ENCODE assay signal across 8 cellular contexts in genomic region chr16:636206-637080, GRCh38. TPM values are rescaled to one million over a fixed set of nuclear protein-coding genes. Genes with fewer than 3 reads are reported as not detected.
A peak's percentile ranks its signal among the peaks of the same experiment; 100 is the strongest.
DNase-seq lines count a peak whose midpoint lies in the region; ATAC-seq lines count a peak whose summit lies in the region.

Gene METTL26, minus strand, starts transcription at chr16:636305. Its CDS starts 15 bp downstream, at chr16:636290.

- H3K4me3 ChIP-seq in effector memory CD4-positive, alpha-beta T cell (ENCODE audit: insufficient read depth, low read depth, low read length, poor library complexity, severe bottlenecking), result peak within 1 kb of the TSS; percentile 96

- H3K27ac Mint-ChIP-seq in memory B cell, result peak within 1 kb of the TSS; percentile 99

- H3K9me3 Mint-ChIP-seq in memory B cell, result no peaks in the 10 kb centered on the region

- peaks cover 13% of the 10 kb centered on the region for H3K4me1 Mint-ChIP-seq in memory B cell

- H3K36me3 Mint-ChIP-seq in memory B cell, result no peaks in the 10 kb centered on the region

- H3K27me3 Mint-ChIP-seq in memory B cell, result peaks cover 3% of the 10 kb centered on the region

- H3K4me3 Mint-ChIP-seq in memory B cell, result peak within 1 kb of the TSS; percentile 96

- ATAC-seq in GM21360 (IDR thresholded peaks at IDR 0.05; ENCODE audit: unreplicated experiment), result peak; percentile 55
- peak; percentile 84 for ATAC-seq in memory B cell (ENCODE audit: low read depth)

- H3K4me1 ChIP-seq in effector memory CD4-positive, alpha-beta T cell (ENCODE audit: control insufficient read depth, insufficient read depth, low read length, poor library complexity, severe bottlenecking), result peaks cover 19% of the 10 kb centered on the region

- POLR2A ChIA-PET in activated CD8-positive, alpha-beta memory T cell treated with anti-CD3 and anti-CD28 coated beads for 36 hours (lab: Charles Lee), result interaction anchor here (0.5 to 1.8 kb wide), 10 partner anchors 14 to 583 kb away, joined by 3 to 5 read pairs (median 4); partner anchors contain the start of genes POLR3K, RHBDL1, RHOT2 and SNRNP25

- no peaks in the 10 kb centered on the region for H3K36me3 ChIP-seq in effector memory CD4-positive, alpha-beta T cell (ENCODE audit: control insufficient read depth, insufficient read depth, low read length)

- peak within 1 kb of the TSS; percentile 83 for H3K27ac ChIP-seq in effector memory CD4-positive, alpha-beta T cell (ENCODE audit: insufficient read depth, low read length, poor library complexity, severe bottlenecking)

- no peaks in the 10 kb centered on the region for H3K9me3 ChIP-seq in effector memory CD4-positive, alpha-beta T cell (ENCODE audit: control insufficient read depth, low read length)

- H3K27me3 ChIP-seq in effector memory CD4-positive, alpha-beta T cell (replicated peaks; ENCODE audit: control insufficient read depth, insufficient read depth, low read length, poor library complexity, severe bottlenecking), result no peaks in the 10 kb centered on the region

- DNase-seq in COR-L47 (lab: John Stamatoyannopoulos, UW), result peak; percentile 96
- DNase-seq in HT1080 (ENCODE audit: low read depth), result peak; percentile 94
- DNase-seq in NOMO-1 (lab: John Stamatoyannopoulos, UW; ENCODE audit: unreplicated experiment in 2 of 2), result peak; percentile 90 to 92
- DNase-seq in effector memory CD4-positive, alpha-beta T cell, result peak; percentile 82 to 89 (median 86)
- peak; percentile 92 to 98 for DNase-seq in memory B cell (ENCODE audit: low spot score in 2 of 2)
- peak; percentile 86 for DNase-seq in stimulated activated CD8-positive, alpha-beta memory T cell treated with anti-CD3 and anti-CD28 coated beads, Interleukin-12 subunit alpha, Interleukin-12 subunit beta, amount 100 ng/mL, for 1 hour (ENCODE audit: low read depth)

- CTCF ChIA-PET in activated CD8-positive, alpha-beta memory T cell treated with anti-CD3 and anti-CD28 coated beads for 36 hours (lab: Charles Lee), result interaction anchor here (0.6 to 2.1 kb wide), 4 partner anchors 12 to 45 kb away, joined by 3 to 14 read pairs (median 4); partner anchors contain the start of genes RHOT2 and WDR90

RNA-seq across cellular contexts. Expression of gene METTL26, which starts in this region (rescaled TPM):
- total RNA-seq in HT1080 (2014; rRNA removed; shearing (Covaris generic)), result 190 and 194 TPM in 2 replicates
- 181 and 220 TPM in 2 replicates for polyA plus RNA-seq in HT1080 (2015; cell fraction: cytosol; rRNA removed)
- polyA plus RNA-seq in HT1080 (2015; cell fraction: nucleus; rRNA removed), result 98.4 and 121 TPM in 2 replicates
- 100 to 1,000 TPM; 136 to 137 TPM for total RNA-seq in activated CD8-positive, alpha-beta memory T cell treated with anti-CD3 and anti-CD28 coated beads for 36 hours

Comparison
In these comparisons a context has a peak if more than half of its experiments do, and no peak if none do; other contexts are left out.
1. Peak in every context shown above with its lines: DNase-seq, ATAC-seq, H3K4me3 ChIP-seq and H3K27ac ChIP-seq.